ENCODE assay signal across 21 cellular contexts in genomic region chr13:42807866-42808265, GRCh38. TPM values are rescaled to one million over a fixed set of nuclear protein-coding genes. Genes with fewer than 3 reads are reported as not detected.
A peak's percentile ranks its signal among the peaks of the same experiment; 100 is the strongest.
DNase-seq lines count a peak whose midpoint lies in the region; ATAC-seq, FAIRE-seq and TF ChIP-seq lines count a peak whose summit lies in the region.
"Had no signal": no experiment of that assay in that cellular context is flagged by ENCODE, and none has a peak within 500 bp of the region (broad histone marks: within the 10 kb centered on the region; RNA-seq: fewer than 3 reads in every experiment).

No MANE protein-coding gene starts in this region.

- DNase-seq in HepG2 (ENCODE audit: low spot score) = peak; percentile 1
- DNase-seq in right lobe of liver = no peak
- no peak for DNase-seq in RWPE2 (ENCODE audit: low spot score)
- DNase-seq in mucosa of gallbladder (ENCODE audit: low spot score) = no peak
- DNase-seq in hepatic stellate cell (ENCODE audit: low spot score) = no peak
- no peak for DNase-seq in activated CD8-positive, alpha-beta memory T cell treated with anti-CD3 and anti-CD28 coated beads, Interleukin-2, amount 50 U/mL, for 4 hours
- DNase-seq: activated effector memory CD4-positive, alpha-beta T cell treated with Interleukin-2 at 50 U/mL for 16 hours; Karpas-422; NCI-H2081 treated with DMSO at 0.1 percent for 48 hours; nucleus accumbens; uterus had no signal

- H2AFZ ChIP-seq in HepG2 (ENCODE audit: low read length) = no peak overlapping the region

- TF ChIP-seq POLR2A in HepG2 (IDR thresholded peaks at IDR 0.05; ENCODE audit: insufficient read depth in 1 of 2, low read depth in 2 of 2, low read length in 2 of 2) = no peak
- TF ChIP-seq POLR2A in right lobe of liver (IDR thresholded peaks at IDR 0.05) = no peak

- H3K27me3 ChIP-seq in HepG2 (ENCODE audit: control insufficient read depth in 1 of 2, insufficient read depth in 2 of 2, low read length in 2 of 2) (no peaks in the 10 kb centered on the region), right lobe of liver (no peaks in the 10 kb centered on the region), RWPE2 (ENCODE audit: insufficient read depth, poor library complexity, severe bottlenecking) (no peaks in the 10 kb centered on the region)
- H3K27me3 ChIP-seq: ascending aorta, uterus had no signal

- H3K4me1 ChIP-seq in HepG2 (ENCODE audit: insufficient read depth, low read length) (no peaks in the 10 kb centered on the region), right lobe of liver (no peaks in the 10 kb centered on the region), RWPE2 (ENCODE audit: insufficient read depth, poor library complexity, severe bottlenecking) (peaks cover 10% of the 10 kb centered on the region)
- H3K4me1 ChIP-seq: ascending aorta, HAP-1, uterus had no signal

- intact Hi-C loops in HepG2 (cut with micrococcal nuclease; ENCODE audit: unreplicated experiment) (no loop called here), right lobe of liver (cut with DNase I) (no loop called here)

- H3K36me3 ChIP-seq in HepG2 (replicated peaks in 1 of 2; ENCODE audit: control insufficient read depth in 1 of 2, insufficient read depth in 2 of 2, low read length in 2 of 2) (no peaks in the 10 kb centered on the region), right lobe of liver (no peaks in the 10 kb centered on the region), RWPE2 (ENCODE audit: low read depth) (no peaks in the 10 kb centered on the region)
- H3K36me3 ChIP-seq: ascending aorta, HAP-1, uterus had no signal

- no TSS peak for BruUV-seq in HepG2 (replicated peaks; lab: Mats Ljungman, UMichigan)

- no peak overlapping the region for H3K9ac ChIP-seq in HepG2 (ENCODE audit: insufficient read depth, low read depth, low read length)

- H3K27ac ChIP-seq in HepG2 (ENCODE audit: extremely low read length, insufficient read depth, low read length) (no peak overlapping the region), right lobe of liver (no peak overlapping the region), RWPE2 (ENCODE audit: poor library complexity, severe bottlenecking) (no peak overlapping the region)
- H3K27ac ChIP-seq: ascending aorta, uterus had no signal

- TF ChIP-seq CTCF in HepG2 (CRISPR knock-in tag; IDR thresholded peaks at IDR 0.05) = no peak
- no peak for TF ChIP-seq CTCF in right lobe of liver (IDR thresholded peaks at IDR 0.05)
- TF ChIP-seq CTCF in RWPE2 (IDR thresholded peaks at IDR 0.05; ENCODE audit: poor library complexity, severe bottlenecking) = no peak

- H3K9me3 ChIP-seq in HepG2 (ENCODE audit: low read length) (peaks cover 9% of the 10 kb centered on the region; the same call in 1 of the 2 replicates), right lobe of liver (no peaks in the 10 kb centered on the region), RWPE2 (ENCODE audit: severe bottlenecking) (no peaks in the 10 kb centered on the region)
- H3K9me3 ChIP-seq: ascending aorta, HAP-1, uterus had no signal

- in situ Hi-C loops in HepG2 (cut with HindIII; ENCODE audit: extremely low pct_ligation_motif_present, low pct_unique_long_range_greater_than_20kb) = no loop called here

- TF ChIP-seq RAD21 in HepG2 (CRISPR knock-in tag; IDR thresholded peaks at IDR 0.05) = no peak

- no peak overlapping the region for H3K4me2 ChIP-seq in HepG2 (ENCODE audit: low read depth, low read length)

- FAIRE-seq in HepG2 (lab: Jason Lieb, UNC) = no peak
- FAIRE-seq: islet of Langerhans, TTC549 had no signal

- POLR2A ChIA-PET in HepG2 (lab: Yijun Ruan, JAX) = no interaction called here

- H4K20me1 ChIP-seq in HepG2 (ENCODE audit: insufficient read depth, low read length) = no peaks in the 10 kb centered on the region

- 21% methylated on average over 4 of the region's 4 CpGs for WGBS in HepG2 (ENCODE audit: low lambda C conversion rate)
- WGBS in right lobe of liver (ENCODE audit: insufficient coverage, low coverage, low lambda C conversion rate, missing lambda C conversion rate) = 58% methylated on average over 4 of the region's 4 CpGs

- ATAC-seq in HepG2 = no peak
- no peak for ATAC-seq in right lobe of liver
- peak; percentile 90 for ATAC-seq in RWPE2 (ENCODE audit: low read depth)
- peak; percentile 52 for ATAC-seq in esophagus mucosa
- ATAC-seq in HG03108 (IDR thresholded peaks at IDR 0.05; ENCODE audit: unreplicated experiment) = no peak

- CTCF ChIA-PET in HepG2 (lab: Yijun Ruan, JAX; ENCODE audit: low intra/inter-chr PET ratio, low total read pairs) = no interaction called here

- TF ChIP-seq EP300 in HepG2 (IDR thresholded peaks at IDR 0.05; ENCODE audit: low read depth in 2 of 2, low read length in 2 of 2) (no peak), HepG2 (CRISPR knock-in tag; IDR thresholded peaks at IDR 0.05; ENCODE audit: borderline replicate concordance) (no peak)

- no peaks in the 10 kb centered on the region for H3K79me2 ChIP-seq in HepG2 (ENCODE audit: insufficient read depth, low read length)

- no peak overlapping the region for H3K4me3 ChIP-seq in HepG2 (replicated peaks in 1 of 3; ENCODE audit: insufficient read depth in 1 of 3, low read depth in 2 of 3, low read length in 3 of 3)
- no peak overlapping the region for H3K4me3 ChIP-seq in right lobe of liver
- no peak overlapping the region for H3K4me3 ChIP-seq in RWPE2 (ENCODE audit: severe bottlenecking)
- H3K4me3 ChIP-seq: ascending aorta, HAP-1, uterus had no signal

TF ChIP-seq in HepG2, 621 proteins besides CTCF, POLR2A, EP300 and RAD21:
- TF ChIP-seq ZNF24 (IDR thresholded peaks at IDR 0.05) (no peak), KMT2B (CRISPR knock-in tag; IDR thresholded peaks at IDR 0.05) (no peak), GFI1 (CRISPR knock-in tag; IDR thresholded peaks at IDR 0.05; ENCODE audit: borderline replicate concordance) (no peak), FOXA3 (CRISPR knock-in tag; IDR thresholded peaks at IDR 0.05) (no peak), HOXD1 (CRISPR knock-in tag; IDR thresholded peaks at IDR 0.05) (no peak), ZNF501 (CRISPR knock-in tag; IDR thresholded peaks at IDR 0.05) (no peak), ZNF720 (CRISPR knock-in tag; IDR thresholded peaks at IDR 0.05) (no peak), ZSCAN30 (CRISPR knock-in tag; IDR thresholded peaks at IDR 0.05) (no peak)
TF ChIP-seq in HepG2: peak in this region for 0.

RNA-seq across cellular contexts. Expression of gene FAM216B, which starts 26.5 kb away (rescaled TPM):
- total RNA-seq in HepG2 (2016; rRNA removed; fragmentation: Illumina TruSeq; extraction: Trizol) (not detected in 2 replicates), right lobe of liver (not detected), esophagus mucosa (not detected), mucosa of gallbladder (not detected)
- total RNA-seq in HepG2 (2016; cell fraction: cytosol; rRNA removed; fragmentation: Illumina TruSeq; extraction: Trizol; ENCODE audit: low read depth) = not detected in 2 replicates
- not detected in 2 replicates for total RNA-seq in HepG2 (2016; cell fraction: insoluble cytoplasmic fraction; rRNA removed; fragmentation: Illumina TruSeq; extraction: Trizol)
- total RNA-seq in HepG2 (2016; cell fraction: membrane; rRNA removed; fragmentation: Illumina TruSeq; extraction: Trizol) = not detected in 2 replicates
- not detected in 2 replicates for total RNA-seq in HepG2 (2016; cell fraction: nucleus; rRNA removed; fragmentation: Illumina TruSeq; extraction: Trizol)
- not detected in 2 replicates for polyA plus RNA-seq in HepG2 (2011; rRNA removed)
- not detected in 2 replicates for polyA plus RNA-seq in HepG2 (2011; cell fraction: cytosol; rRNA removed)
- polyA plus RNA-seq in HepG2 (2011; cell fraction: nucleus; rRNA removed) = not detected in 2 replicates
- polyA plus RNA-seq in HepG2 (2012) = not detected in 2 replicates
- polyA plus RNA-seq in HepG2 (2016; cell fraction: cytosol; fragmentation: Illumina TruSeq; extraction: Trizol; ENCODE audit: low read depth) = not detected in 2 replicates
- not detected in 2 replicates for polyA plus RNA-seq in HepG2 (2016; cell fraction: insoluble cytoplasmic fraction; fragmentation: Illumina TruSeq; extraction: Trizol; ENCODE audit: low read depth)
- polyA plus RNA-seq in HepG2 (2016; cell fraction: membrane; fragmentation: Illumina TruSeq; extraction: Trizol; ENCODE audit: low read depth) = not detected in 2 replicates
- not detected in 2 replicates for polyA plus RNA-seq in HepG2 (2016; cell fraction: nucleus; fragmentation: Illumina TruSeq; extraction: Trizol; ENCODE audit: insufficient read depth, low read depth)
- not detected in 2 replicates for polyA minus RNA-seq in HepG2 (2011; rRNA and poly(A)+ RNA removed; ENCODE audit: low replicate concordance)
- not detected in 2 replicates for polyA minus RNA-seq in HepG2 (2011; cell fraction: cytosol; rRNA and poly(A)+ RNA removed)
- not detected in 2 replicates for polyA minus RNA-seq in HepG2 (2011; cell fraction: nucleus; rRNA and poly(A)+ RNA removed)
- total RNA-seq: A673; activated CD8-positive, alpha-beta T cell treated with anti-CD3 and anti-CD28 coated beads, Interleukin-2, amount 10 ng/mL, durations not matched to agents 7 days and 5 days; ascending aorta; glomerular endothelial cell; mesothelial cell of epicardium had no signal

Comparison
In these comparisons a context has a peak if more than half of its experiments do, and no peak if none do; other contexts are left out.
1. ATAC-seq: peak in RWPE2 (single experiment) and esophagus mucosa (single experiment); none in HepG2 (single experiment), right lobe of liver (0 of 4) and HG03108 (single experiment).